ENCODE assay signal across 5 cellular contexts in genomic region chr5:27396998-27397397, GRCh38.
"Had no signal": no experiment of that assay in that cellular context is flagged by ENCODE, and none has a peak within 500 bp of the region (broad histone marks: within the 10 kb centered on the region; RNA-seq: fewer than 3 reads in every experiment).

No MANE protein-coding gene starts in this region.

- ATAC-seq: K562 had no signal

- H3K4me3 ChIP-seq: K562 had no signal

- DNase-seq: IMR-90, KBM-7 had no signal

- H3K27ac ChIP-seq: HL-60 had no signal

- FAIRE-seq: HTR-8/SVneo had no signal
